In genomic region chr20:53738039-53738944, GRCh38 we compare ENCODE assay signal across 1 cellular context.
TF ChIP-seq lines count a peak whose summit lies in the region.

No MANE protein-coding gene starts in this region.

TF ChIP-seq in WTC11, 78 proteins besides CTCF, POLR2A, EP300 and RAD21 (continued from another document):
- TF ChIP-seq ARID4B (CRISPR knock-in tag; IDR thresholded peaks at IDR 0.05; ENCODE audit: borderline replicate concordance) = no peak
- no peak for TF ChIP-seq ZNF425 (CRISPR knock-in tag; conservative IDR thresholded peaks at IDR 0.05)
- TF ChIP-seq ZNF512 (CRISPR knock-in tag; IDR thresholded peaks at IDR 0.05; ENCODE audit: borderline replicate concordance) = no peak
- no peak for TF ChIP-seq MYBL2 (CRISPR knock-in tag; IDR thresholded peaks at IDR 0.05)
- no peak for TF ChIP-seq ATF6 (CRISPR knock-in tag; IDR thresholded peaks at IDR 0.05)
- TF ChIP-seq CREB1 (CRISPR knock-in tag; IDR thresholded peaks at IDR 0.05) = no peak
- no peak for TF ChIP-seq PRRX2 (CRISPR knock-in tag; IDR thresholded peaks at IDR 0.05)
- no peak for TF ChIP-seq SMAD3 (CRISPR knock-in tag; IDR thresholded peaks at IDR 0.05; ENCODE audit: borderline replicate concordance)
- no peak for TF ChIP-seq ZBTB43 (CRISPR knock-in tag; IDR thresholded peaks at IDR 0.05)
- TF ChIP-seq ZNF416 (CRISPR knock-in tag; IDR thresholded peaks at IDR 0.05) = no peak
- TF ChIP-seq MAX (CRISPR knock-in tag; IDR thresholded peaks at IDR 0.05) = 0 out of 2 replicates have a peak, but pooled peaks have one; percentile 12
TF ChIP-seq in WTC11: peak in this region for 3.
